20 cellular contexts compared by ENCODE assay signal in the genomic region with DNA sequence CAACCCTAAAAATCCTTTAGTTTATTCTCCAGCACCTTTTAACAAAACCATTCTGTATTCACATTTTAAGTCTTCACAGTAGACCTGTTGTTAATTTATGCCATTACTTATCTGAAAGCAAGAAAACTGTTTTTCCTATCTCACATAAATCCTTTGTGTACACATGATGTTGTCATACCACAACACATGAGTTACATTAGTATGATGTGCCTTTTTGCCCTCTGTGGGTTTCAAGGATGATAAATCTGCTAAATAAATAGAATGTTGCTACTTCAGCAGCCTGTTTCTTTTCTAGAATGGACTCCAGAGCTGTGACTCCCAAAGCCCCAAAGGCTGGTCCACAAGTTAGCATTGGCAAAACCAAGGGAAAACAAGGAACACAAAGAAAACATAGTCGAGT.
DNase-seq lines count a peak whose midpoint lies in the region; ATAC-seq, FAIRE-seq and TF ChIP-seq lines count a peak whose summit lies in the region.
"Had no signal": no experiment of that assay in that cellular context is flagged by ENCODE, and none has a peak within 500 bp of the region (broad histone marks: within the 10 kb centered on the region; RNA-seq: fewer than 3 reads in every experiment).

No MANE protein-coding gene starts in this region.

- 0% methylated on average over 1 of the region's 1 CpG for WGBS in A549 (ENCODE audit: missing lambda C conversion rate)

- no peaks in the 10 kb centered on the region for H3K9me3 Mint-ChIP-seq in naive thymus-derived CD8-positive, alpha-beta T cell
- H3K9me3 Mint-ChIP-seq: dendritic cell treated with granulocyte-macrophage colony-stimulating factor and Interleukin-4, amounts not matched to agents 40 ng/mL and 50 ng/mL, for 4 days; stimulated activated naive CD8-positive, alpha-beta T cell treated with anti-CD3 and anti-CD28 coated beads, Interleukin-15, amount 100 ng/mL, for 72 hours had no signal

- H3K27ac ChIP-seq in A549, result peak overlapping the region; percentile 4 to 20; a peak in 2 of 6 replicates
- peak overlapping the region; percentile 92 for H3K27ac ChIP-seq in VCaP
- H3K27ac ChIP-seq: left lung had no signal

- peaks cover 8% of the 10 kb centered on the region; the same call in 2 of the 3 replicates for H3K4me1 ChIP-seq in A549

- TF ChIP-seq POLR2A in A549 (IDR thresholded peaks at IDR 0.05; ENCODE audit: low read length), result no peak

- H3K36me3 Mint-ChIP-seq in naive thymus-derived CD8-positive, alpha-beta T cell, result no peaks in the 10 kb centered on the region

- ATAC-seq in A549, result no peak
- ATAC-seq in naive thymus-derived CD8-positive, alpha-beta T cell, result no peak
- ATAC-seq: esophagus mucosa; left lung; stimulated activated naive CD8-positive, alpha-beta T cell treated with anti-CD3 and anti-CD28 coated beads, Interleukin-15, amount 100 ng/mL, for 72 hours had no signal

- H3K9me3 ChIP-seq in A549, result no peaks in the 10 kb centered on the region
- H3K9me3 ChIP-seq: left lung had no signal

- CTCF ChIA-PET in A549 (lab: Yijun Ruan, JAX) (no interaction called here), GM10248 (lab: Yijun Ruan, JAX) (interaction anchor here (0.7 kb wide), 1 partner anchor 507 kb away, joined by 3 read pairs; a partner anchor contains a TSS)

- peak overlapping the region; percentile 24; the same call in 2 of the 3 replicates for H3K4me2 ChIP-seq in A549

- no peak overlapping the region for H3K27ac Mint-ChIP-seq in naive thymus-derived CD8-positive, alpha-beta T cell
- H3K27ac Mint-ChIP-seq: dendritic cell treated with granulocyte-macrophage colony-stimulating factor and Interleukin-4, amounts not matched to agents 40 ng/mL and 50 ng/mL, for 4 days had no signal

- no peak for TF ChIP-seq RAD21 in A549 (conservative IDR thresholded peaks at IDR 0.05 in 1 of 2, IDR thresholded peaks at IDR 0.05 in 1 of 2)

- H3K4me1 Mint-ChIP-seq in naive thymus-derived CD8-positive, alpha-beta T cell, result no peaks in the 10 kb centered on the region
- H3K4me1 Mint-ChIP-seq: stimulated activated naive CD8-positive, alpha-beta T cell treated with anti-CD3 and anti-CD28 coated beads, Interleukin-15, amount 100 ng/mL, for 72 hours had no signal

- H3K4me3 Mint-ChIP-seq in naive thymus-derived CD8-positive, alpha-beta T cell, result no peak overlapping the region
- H3K4me3 Mint-ChIP-seq: dendritic cell treated with granulocyte-macrophage colony-stimulating factor and Interleukin-4, amounts not matched to agents 40 ng/mL and 50 ng/mL, for 4 days; stimulated activated naive CD8-positive, alpha-beta T cell treated with anti-CD3 and anti-CD28 coated beads, Interleukin-15, amount 100 ng/mL, for 72 hours had no signal

- H3K4me3 ChIP-seq in A549 (no peak overlapping the region), fibroblast of the aortic adventitia (ENCODE audit: low read depth, low read length) (no peak overlapping the region)
- H3K4me3 ChIP-seq: left lung had no signal

- TF ChIP-seq EP300 in A549 (IDR thresholded peaks at IDR 0.05), result no peak

- FAIRE-seq in A549 (lab: Jason Lieb, UNC), result no peak
- FAIRE-seq: D721Med, urothelium cell line had no signal

- POLR2A ChIA-PET in A549 (lab: Yijun Ruan, JAX), result no interaction called here
- POLR2A ChIA-PET in naive thymus-derived CD8-positive, alpha-beta T cell (lab: Charles Lee), result no interaction called here
- POLR2A ChIA-PET in GM10248 (lab: Yijun Ruan, JAX), result no interaction called here

- H3K27me3 Mint-ChIP-seq in naive thymus-derived CD8-positive, alpha-beta T cell, result peaks cover 0 to 10% (median 3%) of the 10 kb centered on the region in 5 donors

- no peak for TF ChIP-seq CTCF in A549 (IDR thresholded peaks at IDR 0.05)
- no peak for TF ChIP-seq CTCF in VCaP (conservative IDR thresholded peaks at IDR 0.05)
- no peak for TF ChIP-seq CTCF in fibroblast of the aortic adventitia (IDR thresholded peaks at IDR 0.05; ENCODE audit: insufficient read depth, low read length)
- TF ChIP-seq CTCF in GM10248 (IDR thresholded peaks at IDR 0.05; ENCODE audit: control extremely low read depth, extremely low read depth, low read depth, missing control alignments), result no peak

- peak in 1 of 2 experiments; percentile 10 for DNase-seq in A549 (ENCODE audit: low read depth in 1 of 2, low spot score in 1 of 2)
- peak; percentile 43 for DNase-seq in HCEC 1CT
- peak; percentile 44 for DNase-seq in fibroblast of the aortic adventitia (ENCODE audit: low read depth)
- DNase-seq in AG20443 (ENCODE audit: low spot score), result no peak
- no peak for DNase-seq in naive thymus-derived CD8-positive, alpha-beta T cell
- no peak for DNase-seq in activated T-cell treated with anti-CD3 and anti-CD28 coated beads for 4 hours
- DNase-seq in GM10248 (ENCODE audit: extremely low spot score), result no peak
- DNase-seq: activated effector memory CD4-positive, alpha-beta T cell treated with Interleukin-2 at 50 U/mL for 16 hours; aorta; left lung; NCI-H187; NCI-H526 treated with DMSO at 0.1 percent for 48 hours; posterior cingulate gyrus; RPMI8226; stimulated activated naive CD8-positive, alpha-beta T cell treated with anti-CD3 and anti-CD28 coated beads, Interleukin-15, amount 100 ng/mL, for 72 hours had no signal

TF ChIP-seq in A549, 52 proteins besides CTCF, POLR2A, EP300 and RAD21:
- TF ChIP-seq MYC (IDR thresholded peaks at IDR 0.05; ENCODE audit: borderline replicate concordance, low read length), result no peak
- TF ChIP-seq NPAS2 (CRISPR knock-in tag; IDR thresholded peaks at IDR 0.05; ENCODE audit: borderline replicate concordance), result no peak
- no peak for TF ChIP-seq SMC3 (IDR thresholded peaks at IDR 0.05)
- no peak for TF ChIP-seq EHF (CRISPR knock-in tag; IDR thresholded peaks at IDR 0.05)
- no peak for TF ChIP-seq BHLHE40 (IDR thresholded peaks at IDR 0.05; ENCODE audit: low read depth, low read length)
- TF ChIP-seq RARB (CRISPR knock-in tag; IDR thresholded peaks at IDR 0.05), result no peak
- no peak for TF ChIP-seq TP53 (CRISPR knock-in tag; IDR thresholded peaks at IDR 0.05)
- no peak for TF ChIP-seq HOXB13 (CRISPR knock-in tag; IDR thresholded peaks at IDR 0.05; ENCODE audit: low read depth)
- no peak for TF ChIP-seq HOXA7 (CRISPR knock-in tag; IDR thresholded peaks at IDR 0.05)
- TF ChIP-seq FOSL2 (IDR thresholded peaks at IDR 0.05), result no peak
- TF ChIP-seq FOSL2 (CRISPR knock-in tag; IDR thresholded peaks at IDR 0.05), result no peak
- TF ChIP-seq, protein P1, sequence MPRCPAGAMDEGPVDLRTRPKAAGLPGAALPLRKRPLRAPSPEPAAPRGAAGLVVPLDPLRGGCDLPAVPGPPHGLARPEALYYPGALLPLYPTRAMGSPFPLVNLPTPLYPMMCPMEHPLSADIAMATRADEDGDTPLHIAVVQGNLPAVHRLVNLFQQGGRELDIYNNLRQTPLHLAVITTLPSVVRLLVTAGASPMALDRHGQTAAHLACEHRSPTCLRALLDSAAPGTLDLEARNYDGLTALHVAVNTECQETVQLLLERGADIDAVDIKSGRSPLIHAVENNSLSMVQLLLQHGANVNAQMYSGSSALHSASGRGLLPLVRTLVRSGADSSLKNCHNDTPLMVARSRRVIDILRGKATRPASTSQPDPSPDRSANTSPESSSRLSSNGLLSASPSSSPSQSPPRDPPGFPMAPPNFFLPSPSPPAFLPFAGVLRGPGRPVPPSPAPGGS (IDR thresholded peaks at IDR 0.05), result no peak
- no peak for TF ChIP-seq RFX5 (IDR thresholded peaks at IDR 0.05)
- TF ChIP-seq MAFK (IDR thresholded peaks at IDR 0.05; ENCODE audit: partially characterized antibody), result no peak
- TF ChIP-seq, protein P2, sequence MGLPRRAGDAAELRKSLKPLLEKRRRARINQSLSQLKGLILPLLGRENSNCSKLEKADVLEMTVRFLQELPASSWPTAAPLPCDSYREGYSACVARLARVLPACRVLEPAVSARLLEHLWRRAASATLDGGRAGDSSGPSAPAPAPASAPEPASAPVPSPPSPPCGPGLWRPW (IDR thresholded peaks at IDR 0.05), result no peak
- TF ChIP-seq, protein P3, sequence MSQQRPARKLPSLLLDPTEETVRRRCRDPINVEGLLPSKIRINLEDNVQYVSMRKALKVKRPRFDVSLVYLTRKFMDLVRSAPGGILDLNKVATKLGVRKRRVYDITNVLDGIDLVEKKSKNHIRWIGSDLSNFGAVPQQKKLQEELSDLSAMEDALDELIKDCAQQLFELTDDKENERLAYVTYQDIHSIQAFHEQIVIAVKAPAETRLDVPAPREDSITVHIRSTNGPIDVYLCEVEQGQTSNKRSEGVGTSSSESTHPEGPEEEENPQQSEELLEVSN (IDR thresholded peaks at IDR 0.05; ENCODE audit: borderline replicate concordance, low read depth), result no peak
- no peak for TF ChIP-seq TFCP2L1 (CRISPR knock-in tag; IDR thresholded peaks at IDR 0.05)
- TF ChIP-seq HEYL (CRISPR knock-in tag; IDR thresholded peaks at IDR 0.05), result no peak
- no peak for TF ChIP-seq KDM5A (IDR thresholded peaks at IDR 0.05)
- TF ChIP-seq ZSCAN20 (CRISPR knock-in tag; IDR thresholded peaks at IDR 0.05), result no peak
- no peak for TF ChIP-seq CBX2 (IDR thresholded peaks at IDR 0.05; ENCODE audit: borderline replicate concordance, low read depth)

Comparison
In these comparisons a context has a peak if more than half of its experiments do, and no peak if none do; other contexts are left out.
1. DNase-seq: peak in HCEC 1CT (single experiment) and fibroblast of the aortic adventitia (single experiment); none in AG20443 (single experiment), naive thymus-derived CD8-positive, alpha-beta T cell (0 of 10), activated T-cell treated with anti-CD3 and anti-CD28 coated beads for 4 hours (single experiment) and GM10248 (single experiment).